Comparison of ENCODE assay signal across 22 cellular contexts in the genomic region with DNA sequence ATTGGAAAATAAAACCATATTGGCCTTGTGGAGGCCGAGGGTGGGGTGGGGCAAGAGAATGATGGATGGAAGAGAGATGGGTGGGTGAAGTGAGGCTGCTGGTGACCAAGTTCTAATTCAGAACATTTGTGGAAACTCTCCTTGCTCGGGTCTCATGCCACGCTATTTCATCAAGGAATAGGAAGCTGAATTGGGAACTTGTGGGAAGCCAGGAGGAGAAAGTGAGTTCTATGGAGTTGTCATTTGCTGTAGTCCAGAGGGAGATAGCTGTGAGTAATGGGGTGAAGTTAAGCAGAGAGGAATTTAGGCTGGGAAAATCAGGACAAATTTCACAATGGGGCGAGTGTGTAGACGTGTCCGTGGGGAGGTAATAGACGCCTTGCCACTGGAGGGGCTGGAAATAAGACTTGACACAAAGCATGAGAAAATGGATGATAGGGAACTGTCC.
DNase-seq lines count a peak whose midpoint lies in the region; ATAC-seq, FAIRE-seq and TF ChIP-seq lines count a peak whose summit lies in the region.
"Had no signal": no experiment of that assay in that cellular context is flagged by ENCODE, and none has a peak within 500 bp of the region (broad histone marks: within the 10 kb centered on the region; RNA-seq: fewer than 3 reads in every experiment).

No MANE protein-coding gene starts in this region.

- H3K27me3 ChIP-seq in CD4-positive, CD25-positive, alpha-beta regulatory T cell (ENCODE audit: control insufficient read depth, insufficient read depth, low read length): peaks cover 3% of the 10 kb centered on the region
- H3K27me3 ChIP-seq in left ventricle myocardium inferior (ENCODE audit: low read depth): no peaks in the 10 kb centered on the region
- H3K27me3 ChIP-seq: thyroid gland had no signal

- H3K27me3 Mint-ChIP-seq in CD4-positive, CD25-positive, alpha-beta regulatory T cell: no peaks in the 10 kb centered on the region
- H3K27me3 Mint-ChIP-seq in effector memory CD8-positive, alpha-beta T cell: peaks cover 0 to 15% of the 10 kb centered on the region in 2 donors

- peak overlapping the region in 2 of 3 donors; percentile 17 to 22 for H3K27ac Mint-ChIP-seq in CD4-positive, CD25-positive, alpha-beta regulatory T cell
- peak overlapping the region; percentile 9 to 18 for H3K27ac Mint-ChIP-seq in effector memory CD8-positive, alpha-beta T cell
- H3K27ac Mint-ChIP-seq: activated CD4-positive, alpha-beta T cell treated with anti-CD3 and anti-CD28 coated beads, Interleukin-2, amount 10 ng/mL, durations not matched to agents 24 days and 14 days; IgD-negative memory B cell had no signal

- H3K9me3 Mint-ChIP-seq in CD4-positive, CD25-positive, alpha-beta regulatory T cell: peaks cover 0 to 1% (median 0%) of the 10 kb centered on the region in 7 donors
- no peaks in the 10 kb centered on the region for H3K9me3 Mint-ChIP-seq in effector memory CD8-positive, alpha-beta T cell
- H3K9me3 Mint-ChIP-seq: natural killer cell treated with Interleukin-12 subunit alpha and Interleukin-12 subunit beta and Interleukin-15 and Interleukin-18, amount 100 ng/mL, for 72 hours; stimulated activated effector memory CD8-positive, alpha-beta T cell treated with anti-CD3 and anti-CD28 coated beads, Interleukin-12 subunit alpha, Interleukin-12 subunit beta, amount 100 ng/mL, for 72 hours had no signal

- TF ChIP-seq CTCF in left ventricle myocardium inferior (IDR thresholded peaks at IDR 0.05; ENCODE audit: borderline replicate concordance) (no peak), kidney (IDR thresholded peaks at IDR 0.05; ENCODE audit: borderline replicate concordance, extremely low read depth, insufficient read depth) (no peak)

- H3K9me3 ChIP-seq in CD4-positive, CD25-positive, alpha-beta regulatory T cell (ENCODE audit: control insufficient read depth in 2 of 2, low read length in 2 of 2): no peaks in the 10 kb centered on the region
- H3K9me3 ChIP-seq in left ventricle myocardium inferior (replicated peaks) (no peaks in the 10 kb centered on the region), kidney (ENCODE audit: control insufficient read depth in 1 of 2, low read length in 2 of 2) (no peaks in the 10 kb centered on the region)
- H3K9me3 ChIP-seq: thyroid gland had no signal

- no peak for DNase-seq in CD4-positive, CD25-positive, alpha-beta regulatory T cell
- no peak for DNase-seq in effector memory CD8-positive, alpha-beta T cell
- DNase-seq in left ventricle myocardium inferior (peak; percentile 46), skeletal muscle cell (ENCODE audit: low read depth) (peak; percentile 70), HEK293T (ENCODE audit: extremely low spot score) (no peak), SW 1271 (lab: John Stamatoyannopoulos, UW) (no peak), kidney (no peak)
- DNase-seq: activated CD4-positive, alpha-beta T cell treated with anti-CD3 and anti-CD28 coated beads, Interleukin-2, amount 10 ng/mL, durations not matched to agents 24 days and 14 days; activated gamma-delta T cell treated with Interleukin-2 at 50 U/mL for 16 hours; anterior cingulate cortex; H7; mesendoderm; MM.1S; NCI-H146; NCI-H446 treated with DMSO at 0.1 percent for 48 hours; stimulated activated CD4-positive, alpha-beta T cell treated with anti-CD3 and anti-CD28 coated beads, Interleukin-15, amount 100 ng/mL, for 24 hours; thyroid gland had no signal

- ATAC-seq in CD4-positive, CD25-positive, alpha-beta regulatory T cell (ENCODE audit: low read depth in 2 of 2): no peak
- ATAC-seq in effector memory CD8-positive, alpha-beta T cell (replicated peaks): no peak
- ATAC-seq in GM18502 (IDR thresholded peaks at IDR 0.05; ENCODE audit: poor library complexity, unreplicated experiment): no peak
- ATAC-seq: natural killer cell treated with Interleukin-12 subunit alpha and Interleukin-12 subunit beta and Interleukin-15 and Interleukin-18, amount 100 ng/mL, for 72 hours; stimulated activated effector memory CD8-positive, alpha-beta T cell treated with anti-CD3 and anti-CD28 coated beads, Interleukin-12 subunit alpha, Interleukin-12 subunit beta, amount 100 ng/mL, for 72 hours had no signal

- peaks cover 3% of the 10 kb centered on the region for H3K36me3 Mint-ChIP-seq in CD4-positive, CD25-positive, alpha-beta regulatory T cell
- H3K36me3 Mint-ChIP-seq in effector memory CD8-positive, alpha-beta T cell (ENCODE audit: insufficient read depth): peaks cover 4% of the 10 kb centered on the region
- H3K36me3 Mint-ChIP-seq: natural killer cell treated with Interleukin-12 subunit alpha and Interleukin-12 subunit beta and Interleukin-15 and Interleukin-18, amount 100 ng/mL, for 72 hours; stimulated activated effector memory CD8-positive, alpha-beta T cell treated with anti-CD3 and anti-CD28 coated beads, Interleukin-12 subunit alpha, Interleukin-12 subunit beta, amount 100 ng/mL, for 72 hours had no signal

- no peaks in the 10 kb centered on the region for H3K36me3 ChIP-seq in CD4-positive, CD25-positive, alpha-beta regulatory T cell (ENCODE audit: control insufficient read depth, insufficient read depth, low read length)
- no peaks in the 10 kb centered on the region for H3K36me3 ChIP-seq in left ventricle myocardium inferior
- no peaks in the 10 kb centered on the region for H3K36me3 ChIP-seq in kidney (ENCODE audit: control insufficient read depth in 1 of 2, insufficient read depth in 2 of 2, low read length in 2 of 2)
- H3K36me3 ChIP-seq: thyroid gland had no signal

- H3K4me1 ChIP-seq in CD4-positive, CD25-positive, alpha-beta regulatory T cell (ENCODE audit: control insufficient read depth, insufficient read depth, low read length, poor library complexity, severe bottlenecking): no peaks in the 10 kb centered on the region
- H3K4me1 ChIP-seq in left ventricle myocardium inferior (peaks cover 20% of the 10 kb centered on the region), kidney (ENCODE audit: control insufficient read depth in 1 of 2, insufficient read depth in 1 of 2, low read depth in 1 of 2, low read length in 2 of 2) (no peaks in the 10 kb centered on the region)

- H3K9ac ChIP-seq in kidney (ENCODE audit: low read length in 2 of 2): no peak overlapping the region

- intact Hi-C loops in left ventricle myocardium inferior (cut with micrococcal nuclease) (no loop called here), kidney (cut with DNase I) (no loop called here)

- no peak overlapping the region for H3K27ac ChIP-seq in CD4-positive, CD25-positive, alpha-beta regulatory T cell (ENCODE audit: insufficient read depth, low read length, poor library complexity, severe bottlenecking)
- H3K27ac ChIP-seq in left ventricle myocardium inferior (replicated peaks) (peak overlapping the region; percentile 67), kidney (ENCODE audit: low read depth in 2 of 2, low read length in 2 of 2) (no peak overlapping the region)

- POLR2A ChIA-PET in HEK293T (lab: Yijun Ruan, JAX): interaction anchor here (0.6 kb wide), 1 partner anchor 367 kb away, joined by 3 read pairs; no protein-coding TSS in a partner anchor

- H3K4me1 Mint-ChIP-seq in CD4-positive, CD25-positive, alpha-beta regulatory T cell: peaks cover 0 to 26% (median 18%) of the 10 kb centered on the region in 4 donors
- peaks cover 12 to 14% of the 10 kb centered on the region in 2 donors for H3K4me1 Mint-ChIP-seq in effector memory CD8-positive, alpha-beta T cell (ENCODE audit: low read depth in 2 of 2)

- CTCF ChIA-PET in HEK293T (lab: Yijun Ruan, JAX): no interaction called here

- no peak overlapping the region for H3K4me3 ChIP-seq in CD4-positive, CD25-positive, alpha-beta regulatory T cell (ENCODE audit: low read depth, low read length)
- H3K4me3 ChIP-seq in left ventricle myocardium inferior: no peak overlapping the region
- no peak overlapping the region for H3K4me3 ChIP-seq in skeletal muscle cell (ENCODE audit: low read depth, low read length)
- no peak overlapping the region for H3K4me3 ChIP-seq in kidney (ENCODE audit: low read length in 2 of 2)
- H3K4me3 ChIP-seq: thyroid gland had no signal

- peak overlapping the region in 2 of 4 donors; percentile 22 to 39 for H3K4me3 Mint-ChIP-seq in CD4-positive, CD25-positive, alpha-beta regulatory T cell
- H3K4me3 Mint-ChIP-seq in effector memory CD8-positive, alpha-beta T cell: no peak overlapping the region

- no peak for FAIRE-seq in kidney (lab: Jason Lieb, UNC)
- FAIRE-seq: islet of Langerhans had no signal

TF ChIP-seq in HEK293T, 16 proteins besides CTCF, POLR2A, EP300 and RAD21:
- no peak for TF ChIP-seq PKNOX1 (IDR thresholded peaks at IDR 0.05)
- TF ChIP-seq L3MBTL2 (conservative IDR thresholded peaks at IDR 0.05): no peak
- no peak for TF ChIP-seq BHLHE40 (IDR thresholded peaks at IDR 0.05; ENCODE audit: borderline replicate concordance)
- no peak for TF ChIP-seq ARNT (IDR thresholded peaks at IDR 0.05)
- TF ChIP-seq ELF4 (IDR thresholded peaks at IDR 0.05): no peak
- TF ChIP-seq NFRKB (IDR thresholded peaks at IDR 0.05): no peak
- TF ChIP-seq TARDBP (IDR thresholded peaks at IDR 0.05): no peak
- no peak for TF ChIP-seq FOXM1 (IDR thresholded peaks at IDR 0.05; ENCODE audit: borderline replicate concordance)
- TF ChIP-seq HDGF (IDR thresholded peaks at IDR 0.05; ENCODE audit: borderline replicate concordance): no peak
- no peak for TF ChIP-seq SUZ12 (IDR thresholded peaks at IDR 0.05)
- no peak for TF ChIP-seq SP1 (IDR thresholded peaks at IDR 0.05)
- TF ChIP-seq CTBP1 (IDR thresholded peaks at IDR 0.05; ENCODE audit: borderline replicate concordance): no peak
- TF ChIP-seq LEF1 (IDR thresholded peaks at IDR 0.05; ENCODE audit: borderline replicate concordance): no peak
- TF ChIP-seq ZNF384 (IDR thresholded peaks at IDR 0.05): no peak
- TF ChIP-seq FOXA1 (IDR thresholded peaks at IDR 0.05): no peak

Comparison
In these comparisons a context has a peak if more than half of its experiments do, and no peak if none do; other contexts are left out.
1. DNase-seq: peak in left ventricle myocardium inferior (single experiment) and skeletal muscle cell (single experiment); none in CD4-positive, CD25-positive, alpha-beta regulatory T cell (0 of 3), effector memory CD8-positive, alpha-beta T cell (0 of 3), HEK293T (single experiment), SW 1271 (0 of 2) and kidney (single experiment).